Comparison of ENCODE assay signal across 8 cellular contexts in the genomic region with DNA sequence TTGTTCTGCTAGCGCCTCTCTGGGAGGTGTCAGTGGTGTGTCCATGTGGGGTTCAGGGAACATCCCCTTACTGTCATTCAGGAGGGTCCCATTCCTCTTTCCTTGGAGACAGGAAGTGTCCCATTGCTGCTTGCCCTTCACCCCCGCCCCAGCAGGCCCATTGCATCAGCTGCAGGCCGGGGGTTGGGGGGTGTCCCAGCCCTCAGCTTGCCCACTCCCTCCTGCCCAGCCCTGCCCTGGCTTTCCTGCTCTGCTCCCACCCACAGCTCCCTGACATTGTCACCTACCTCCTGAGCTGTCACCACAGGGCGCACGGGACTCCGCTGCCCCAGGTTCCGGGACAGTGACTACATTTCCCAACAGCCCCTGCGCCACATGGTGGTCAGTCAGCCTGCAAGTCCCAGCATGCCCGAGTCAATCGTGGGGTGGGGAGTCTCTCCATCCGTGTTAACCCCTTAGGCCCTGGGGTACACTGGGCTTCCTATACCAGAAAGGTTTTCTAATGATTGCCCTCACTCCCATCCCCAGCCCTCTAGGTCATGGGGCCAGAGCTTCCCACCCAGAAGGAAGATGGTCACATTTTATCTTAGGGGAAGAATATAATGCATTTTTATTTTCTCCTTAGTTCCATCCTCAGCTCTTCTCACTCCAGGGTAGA. TPM values are rescaled to one million over a fixed set of nuclear protein-coding genes. Genes with fewer than 3 reads are reported as not detected.
DNase-seq lines count a peak whose midpoint lies in the region; ATAC-seq and TF ChIP-seq lines count a peak whose summit lies in the region.

Gene INPP5B, minus strand, starts transcription at position 351 of the 658 bp plus-strand sequence. CDS start 745 bp downstream, outside the sequence.

- no peak for TF ChIP-seq CTCF in A673 (conservative IDR thresholded peaks at IDR 0.05; ENCODE audit: low read depth, low read length)
- no peak for TF ChIP-seq CTCF in SK-N-SH (IDR thresholded peaks at IDR 0.05)
- no peak for TF ChIP-seq CTCF in osteoblast (IDR thresholded peaks at IDR 0.05; ENCODE audit: extremely low read depth, low read depth, low read length)

- BruUV-seq in A673 (replicated peaks; lab: Mats Ljungman, UMichigan), result no TSS peak

- TF ChIP-seq EP300 in SK-N-SH (IDR thresholded peaks at IDR 0.05; ENCODE audit: borderline replicate concordance in 1 of 2, low read depth in 1 of 2, low read length in 1 of 2), result no peak

- H3K4me1 ChIP-seq in A673 (ENCODE audit: insufficient read depth, low read length, poor library complexity, severe bottlenecking) (no peaks in the 10 kb centered on the region), SK-N-SH (ENCODE audit: control insufficient read depth in 1 of 2, insufficient read depth in 2 of 2, low read depth in 1 of 2, low read length in 1 of 2) (peaks cover 0 to 9% of the 10 kb centered on the region in 2 experiments; a peak in 1 of 4 replicates), osteoblast (ENCODE audit: insufficient read depth, low read length) (peaks cover 26% of the 10 kb centered on the region)

- peak; percentile 88 for DNase-seq in A673 (ENCODE audit: low spot score)
- DNase-seq in SK-N-SH, result peak; percentile 97
- DNase-seq in activated naive CD4-positive, alpha-beta T cell treated with anti-CD3 and anti-CD28 coated beads, Interleukin-2, amount 50 U/mL, for 72 hours (ENCODE audit: low spot score in 2 of 2), result peak; percentile 65 to 85
- peak; percentile 93 for DNase-seq in Right ventricle myocardium inferior (ENCODE audit: missing footprints)
- peak; percentile 98 for DNase-seq in osteoblast (ENCODE audit: insufficient read length, low spot score, missing footprints)

- H3K27ac ChIP-seq in A673 (ENCODE audit: low read depth, low read length, poor library complexity, severe bottlenecking) (peak within 1 kb of the TSS; percentile 75), SK-N-SH (ENCODE audit: low read depth in 2 of 2, low read length in 1 of 2) (peak within 1 kb of the TSS; percentile 48 to 74), osteoblast (ENCODE audit: low read depth, low read length) (peak within 1 kb of the TSS; percentile 94), temporal lobe (ENCODE audit: low read depth, low read length) (peak within 1 kb of the TSS; percentile 92)

- H2AFZ ChIP-seq in SK-N-SH (ENCODE audit: low read depth) (peak within 1 kb of the TSS; percentile 94), osteoblast (ENCODE audit: low read length) (peak within 1 kb of the TSS; percentile 85)

- peak; percentile 87 for ATAC-seq in GM18868 (IDR thresholded peaks at IDR 0.05; ENCODE audit: unreplicated experiment)
- ATAC-seq in HG03196 (IDR thresholded peaks at IDR 0.05; ENCODE audit: unreplicated experiment), result peak; percentile 50
- peak; percentile 92 to 94 for ATAC-seq in activated naive CD4-positive, alpha-beta T cell treated with anti-CD3 and anti-CD28 coated beads, Interleukin-2, amount 50 U/mL, for 72 hours
- ATAC-seq in Right ventricle myocardium inferior, result peak; percentile 96

- H3K79me2 ChIP-seq in SK-N-SH (ENCODE audit: insufficient read depth) (peaks cover 9% of the 10 kb centered on the region; the same call in 1 of the 2 replicates), osteoblast (ENCODE audit: insufficient read depth, low read length) (peaks cover 19% of the 10 kb centered on the region)

- H3F3A ChIP-seq in SK-N-SH (replicated peaks; ENCODE audit: insufficient read depth), result no peaks in the 10 kb centered on the region

- H4K20me1 ChIP-seq in SK-N-SH (ENCODE audit: insufficient read depth) (no peaks in the 10 kb centered on the region), osteoblast (ENCODE audit: insufficient read depth, low read length) (no peaks in the 10 kb centered on the region)

- peak within 1 kb of the TSS; percentile 80 for H3K4me2 ChIP-seq in SK-N-SH
- peak within 1 kb of the TSS; percentile 94 for H3K4me2 ChIP-seq in osteoblast (ENCODE audit: insufficient read depth, low read length)

- POLR2A ChIA-PET in A673 (lab: Charles Lee; ENCODE audit: low non-redundant PET), result no interaction called here
- POLR2A ChIA-PET in SK-N-SH (lab: Yijun Ruan, JAX), result interaction anchor here (1.5 kb wide), 1 partner anchor 138 kb away, joined by 4 read pairs; the partner anchor contains the start of gene YRDC

- no peaks in the 10 kb centered on the region for H3K9me3 Mint-ChIP-seq in activated naive CD4-positive, alpha-beta T cell treated with anti-CD3 and anti-CD28 coated beads, Interleukin-2, amount 50 U/mL, for 72 hours

- 0% methylated on average over 5 of the region's 11 CpGs for WGBS in SK-N-SH (ENCODE audit: low lambda C conversion rate)

- peak within 1 kb of the TSS; percentile 96 to 98 for H3K27ac Mint-ChIP-seq in activated naive CD4-positive, alpha-beta T cell treated with anti-CD3 and anti-CD28 coated beads, Interleukin-2, amount 50 U/mL, for 72 hours

- CTCF ChIA-PET in A673 (lab: Charles Lee), result no interaction called here
- CTCF ChIA-PET in SK-N-SH (lab: Yijun Ruan, JAX), result interaction anchor here (0.9 to 1.7 kb wide), 4 partner anchors 9 to 43 kb away, joined by 3 to 4 read pairs (median 4); partner anchors contain the start of gene SF3A3

- intact Hi-C loops in A673 (cut with micrococcal nuclease; ENCODE audit: unreplicated experiment), result no loop called here
- intact Hi-C loops in Right ventricle myocardium inferior (cut with DNase I), result loop anchor here (1.0 to 5.0 kb wide), 2 partner anchors 16 to 40 kb away; no protein-coding TSS in a partner anchor

- no peaks in the 10 kb centered on the region for H3K27me3 ChIP-seq in A673 (replicated peaks; ENCODE audit: insufficient read depth, low read depth, low read length, poor library complexity)
- no peaks in the 10 kb centered on the region for H3K27me3 ChIP-seq in SK-N-SH (ENCODE audit: insufficient read depth)
- no peaks in the 10 kb centered on the region for H3K27me3 ChIP-seq in osteoblast (ENCODE audit: insufficient read depth, low read length)

- peak within 1 kb of the TSS; percentile 78 for H3K9ac ChIP-seq in SK-N-SH

- H3K4me3 ChIP-seq in A673 (ENCODE audit: low read depth, low read length, poor library complexity, severe bottlenecking) (peak within 1 kb of the TSS; percentile 57), SK-N-SH (ENCODE audit: low read depth in 2 of 2, low read length in 1 of 2) (peak within 1 kb of the TSS; percentile 65 to 78), osteoblast (ENCODE audit: insufficient read depth, low read length) (peak within 1 kb of the TSS; percentile 77)

- TF ChIP-seq RAD21 in SK-N-SH (IDR thresholded peaks at IDR 0.05; ENCODE audit: low read length), result no peak

- H3K36me3 ChIP-seq in A673 (ENCODE audit: insufficient read depth, low read length, poor library complexity, severe bottlenecking) (no peaks in the 10 kb centered on the region), SK-N-SH (replicated peaks in 1 of 2; ENCODE audit: control insufficient read depth in 1 of 2, insufficient read depth in 2 of 2, low read length in 1 of 2) (no peaks in the 10 kb centered on the region), osteoblast (ENCODE audit: insufficient read depth, low read length) (peaks cover 8% of the 10 kb centered on the region)

- no peaks in the 10 kb centered on the region for H3K36me3 Mint-ChIP-seq in activated naive CD4-positive, alpha-beta T cell treated with anti-CD3 and anti-CD28 coated beads, Interleukin-2, amount 50 U/mL, for 72 hours

- no peaks in the 10 kb centered on the region for H3K9me2 ChIP-seq in SK-N-SH

- H3K9me3 ChIP-seq in A673 (ENCODE audit: low read depth, low read length, poor library complexity, severe bottlenecking) (no peaks in the 10 kb centered on the region), SK-N-SH (no peaks in the 10 kb centered on the region), osteoblast (ENCODE audit: low read depth, low read length) (no peaks in the 10 kb centered on the region)

TF ChIP-seq in SK-N-SH, 30 proteins besides CTCF, POLR2A, EP300 and RAD21 (continues in another document):
- TF ChIP-seq ELF1 (IDR thresholded peaks at IDR 0.05) (peak; percentile 91), USF1 (IDR thresholded peaks at IDR 0.05; ENCODE audit: borderline replicate concordance, low read depth) (peak; percentile 76; the same call in 1 of the 2 replicates), NRF1 (IDR thresholded peaks at IDR 0.05; ENCODE audit: low read depth, low read length) (no peak), MAX (IDR thresholded peaks at IDR 0.05; ENCODE audit: low read depth) (peak; percentile 86; the same call in 1 of the 2 replicates), RFX5 (IDR thresholded peaks at IDR 0.05; ENCODE audit: low read length) (no peak), YY1 (IDR thresholded peaks at IDR 0.05; ENCODE audit: low read depth) (peak; percentile 63; the same call in 1 of the 2 replicates), FOXJ3 (CRISPR knock-in tag; IDR thresholded peaks at IDR 0.05) (no peak; the same call in 1 of the 2 replicates)
- TF ChIP-seq, protein P1, sequence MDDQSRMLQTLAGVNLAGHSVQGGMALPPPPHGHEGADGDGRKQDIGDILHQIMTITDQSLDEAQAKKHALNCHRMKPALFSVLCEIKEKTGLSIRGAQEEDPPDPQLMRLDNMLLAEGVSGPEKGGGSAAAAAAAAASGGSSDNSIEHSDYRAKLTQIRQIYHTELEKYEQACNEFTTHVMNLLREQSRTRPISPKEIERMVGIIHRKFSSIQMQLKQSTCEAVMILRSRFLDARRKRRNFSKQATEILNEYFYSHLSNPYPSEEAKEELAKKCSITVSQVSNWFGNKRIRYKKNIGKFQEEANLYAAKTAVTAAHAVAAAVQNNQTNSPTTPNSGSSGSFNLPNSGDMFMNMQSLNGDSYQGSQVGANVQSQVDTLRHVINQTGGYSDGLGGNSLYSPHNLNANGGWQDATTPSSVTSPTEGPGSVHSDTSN (IDR thresholded peaks at IDR 0.05), result 0 out of 2 replicates have a peak, but pooled peaks have one; percentile 4

RNA-seq across cellular contexts. Expression of gene INPP5B, which starts in this region (rescaled TPM):
- total RNA-seq in A673 (2021) (15.6 and 23.9 TPM in 2 replicates), Right ventricle myocardium inferior (11.2 TPM), osteoblast (39.4 and 48.6 TPM in 2 replicates), temporal lobe (10.6 TPM)
- polyA plus RNA-seq in SK-N-SH (2012; rRNA removed), result 10.5 and 12.3 TPM in 2 replicates
- 5.9 and 7.3 TPM in 2 replicates for polyA plus RNA-seq in SK-N-SH (2012; cell fraction: cytosol; rRNA removed)
- polyA plus RNA-seq in SK-N-SH (2012; cell fraction: nucleus; rRNA removed), result 20.9 and 24.8 TPM in 2 replicates
- 10 to 100 TPM; 34.2 to 52.7 TPM for total RNA-seq in activated naive CD4-positive, alpha-beta T cell treated with anti-CD3 and anti-CD28 coated beads, Interleukin-2, amount 50 U/mL, for 72 hours

Comparison
In these comparisons a context has a peak if more than half of its experiments do, and no peak if none do; other contexts are left out.
1. Peak in every context shown above with its lines: DNase-seq, ATAC-seq, H3K4me3 ChIP-seq and H3K27ac ChIP-seq.